ENCODE assay signal across 9 cellular contexts in the genomic region with DNA sequence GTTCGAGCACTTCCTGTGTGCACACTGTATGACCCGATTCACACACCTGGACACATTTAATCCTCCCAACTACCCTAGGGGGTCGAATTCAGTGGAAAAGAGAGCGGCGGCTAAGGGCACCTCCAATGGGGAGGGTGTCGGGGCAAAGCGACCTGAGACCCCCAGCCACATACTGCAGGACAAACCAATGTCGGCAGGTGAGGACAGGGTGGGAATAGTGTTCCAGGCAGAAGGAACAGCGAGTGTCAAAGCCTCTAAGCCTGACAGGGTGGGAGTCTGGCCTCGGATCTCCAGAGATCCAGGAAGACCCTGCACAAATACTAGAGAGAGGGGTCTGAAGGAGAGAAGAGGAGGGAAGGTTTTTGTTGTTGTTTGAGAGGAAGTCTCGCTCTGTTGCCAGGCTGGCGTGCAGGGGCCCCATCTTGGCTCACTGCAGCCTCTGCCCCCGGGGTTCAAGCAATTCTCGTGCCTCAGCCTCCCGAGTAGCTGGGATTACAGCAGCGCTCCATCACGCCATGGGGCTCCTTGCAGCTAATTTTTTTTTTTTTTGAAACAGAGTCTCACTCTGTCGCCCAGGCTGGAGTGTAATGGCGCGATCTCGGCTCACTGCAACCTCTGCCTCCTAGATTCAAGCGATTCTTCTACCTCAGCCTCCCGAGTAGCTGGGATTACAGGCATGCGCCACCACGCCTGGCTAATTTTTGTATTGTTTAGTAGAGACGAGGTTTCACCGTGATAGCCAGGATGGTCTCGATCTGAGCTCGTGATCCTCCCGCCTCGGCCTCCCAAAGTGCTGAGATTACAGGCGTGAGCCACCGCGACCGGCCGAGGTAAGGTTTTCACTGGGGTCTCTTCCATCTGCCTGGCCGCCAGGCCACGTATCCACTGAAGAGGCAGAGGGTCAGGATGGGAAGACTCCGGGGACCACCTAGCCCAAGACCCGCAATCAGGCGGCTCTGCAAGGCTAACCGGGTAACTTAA. TPM values are rescaled to one million over a fixed set of nuclear protein-coding genes. Genes with fewer than 3 reads are reported as not detected.
A peak's percentile ranks its signal among the peaks of the same experiment; 100 is the strongest.
DNase-seq lines count a peak whose midpoint lies in the region; ATAC-seq and TF ChIP-seq lines count a peak whose summit lies in the region.
"Had no signal": no experiment of that assay in that cellular context is flagged by ENCODE, and none has a peak within 500 bp of the region (broad histone marks: within the 10 kb centered on the region; RNA-seq: fewer than 3 reads in every experiment).

No MANE protein-coding gene starts in this region.

- H3K4me1 ChIP-seq in HUES64 (ENCODE audit: insufficient read depth, low read length) (no peaks in the 10 kb centered on the region), colonic mucosa (peaks cover 3% of the 10 kb centered on the region)

- no peak for DNase-seq in AG10803 (ENCODE audit: low read depth)
- DNase-seq in colonic mucosa = no peak
- no peak for DNase-seq in naive B cell
- no peak for DNase-seq in NCI-H82 treated with DMSO at 0.1 percent for 48 hours (lab: John Stamatoyannopoulos, UW; ENCODE audit: unreplicated experiment)
- no peak for DNase-seq in effector CD8-positive, alpha-beta T cell (lab: John Stamatoyannopoulos, UW)
- no peak for DNase-seq in NCI-H2171 (lab: John Stamatoyannopoulos, UW)

- no peaks in the 10 kb centered on the region for H3K27me3 Mint-ChIP-seq in naive B cell

- no peaks in the 10 kb centered on the region for H3K9me3 Mint-ChIP-seq in naive B cell

- H3K36me3 ChIP-seq in HUES64 (ENCODE audit: insufficient read depth, low read length) (peaks cover 7% of the 10 kb centered on the region), colonic mucosa (no peaks in the 10 kb centered on the region)

- ATAC-seq in naive B cell (ENCODE audit: low read depth in 2 of 2) = no peak
- no peak for ATAC-seq in HG02798 (IDR thresholded peaks at IDR 0.05; ENCODE audit: poor library complexity, unreplicated experiment)

- intact Hi-C loops in colonic mucosa (cut with DNase I) = loop anchor here (5.0 kb wide), 1 partner anchor 34 kb away; the partner anchor contains the start of genes BUD31 and PDAP1

- peak overlapping the region in 5 of 6 donors; percentile 51 to 87 (median 79) for H3K27ac Mint-ChIP-seq in naive B cell

- H3K27ac ChIP-seq in HUES64 (ENCODE audit: low read depth, low read length) (no peak overlapping the region), colonic mucosa (peak overlapping the region; percentile 92)
- H3K27ac ChIP-seq: SK-N-MC had no signal

- H3K9me3 ChIP-seq in HUES64 (ENCODE audit: insufficient read depth, low read depth, low read length) = no peaks in the 10 kb centered on the region
- H3K9me3 ChIP-seq in colonic mucosa = no peaks in the 10 kb centered on the region

- no peak for TF ChIP-seq CTCF in AG10803 (conservative IDR thresholded peaks at IDR 0.05; ENCODE audit: low read length)
- no peak for TF ChIP-seq CTCF in colonic mucosa (IDR thresholded peaks at IDR 0.05)

- peak overlapping the region; percentile 78 to 91 (median 82) for H3K4me3 Mint-ChIP-seq in naive B cell

- 86% methylated on average over 42 of the region's 42 CpGs for WGBS in HUES64

- H3K4me3 ChIP-seq in AG10803 (ENCODE audit: low read length) (peak overlapping the region; percentile 67; the same call in 1 of the 2 replicates), HUES64 (ENCODE audit: low read length) (peak overlapping the region; percentile 91), colonic mucosa (peak overlapping the region; percentile 82)

- peaks cover 8 to 35% (median 23%) of the 10 kb centered on the region in 3 donors for H3K4me1 Mint-ChIP-seq in naive B cell

- no peaks in the 10 kb centered on the region for H3K27me3 ChIP-seq in HUES64 (ENCODE audit: insufficient read depth, low read length)
- H3K27me3 ChIP-seq in colonic mucosa = no peaks in the 10 kb centered on the region

- H3K36me3 Mint-ChIP-seq in naive B cell = no peaks in the 10 kb centered on the region

- H3K9ac ChIP-seq in HUES64 (ENCODE audit: low read depth, low read length) (peak overlapping the region; percentile 85; the same call in 1 of the 2 replicates), colonic mucosa (ENCODE audit: low read depth in 2 of 2, low read length in 2 of 2) (peak overlapping the region; percentile 76 to 77)

RNA-seq across cellular contexts. Expression of gene ARPC1B, which starts 1.2 kb away (rescaled TPM):
- 57.8 TPM for polyA plus RNA-seq in HUES64 (2013, experiment 1 of 2)
- 75.3 TPM for polyA plus RNA-seq in HUES64 (2013, experiment 2 of 2)
- total RNA-seq in colonic mucosa = 100 to 1,000 TPM; 141 to 143 TPM
- 100 to 1,000 TPM; 434 to 595 (median 483) TPM for polyA plus RNA-seq in naive B cell (ENCODE audit: low read depth in 6 of 6)

RNA-seq across cellular contexts. Expression of gene PDAP1, which starts 35.0 kb away (rescaled TPM):
- polyA plus RNA-seq in HUES64 (2013, experiment 1 of 2) = 131 TPM
- polyA plus RNA-seq in HUES64 (2013, experiment 2 of 2) = 147 TPM
- 100 to 1,000 TPM in 1 of 2 donors, 10 to 100 TPM in 1; 79.7 to 133 TPM for total RNA-seq in colonic mucosa
- polyA plus RNA-seq in naive B cell (ENCODE audit: low read depth in 6 of 6) = 10 to 100 TPM; 23.3 to 28.5 (median 25.7) TPM

RNA-seq across cellular contexts. Expression of gene BUD31, which starts 35.4 kb away (rescaled TPM):
- 94.5 TPM for polyA plus RNA-seq in HUES64 (2013, experiment 1 of 2)
- polyA plus RNA-seq in HUES64 (2013, experiment 2 of 2) = 102 TPM
- 100 to 1,000 TPM in 1 of 2 donors, 10 to 100 TPM in 1; 82.8 to 113 TPM for total RNA-seq in colonic mucosa
- 100 to 1,000 TPM; 129 to 201 (median 182) TPM for polyA plus RNA-seq in naive B cell (ENCODE audit: low read depth in 6 of 6)

RNA-seq across cellular contexts. Expression of gene ARPC1A, which starts 47.7 kb away (rescaled TPM):
- polyA plus RNA-seq in HUES64 (2013, experiment 1 of 2) = 114 TPM
- polyA plus RNA-seq in HUES64 (2013, experiment 2 of 2) = 122 TPM
- total RNA-seq in colonic mucosa = 100 to 1,000 TPM; 173 to 231 TPM
- polyA plus RNA-seq in naive B cell (ENCODE audit: low read depth in 6 of 6) = 100 to 1,000 TPM in 2 of 6 donors, 10 to 100 TPM in 4; 49.5 to 109 (median 91.8) TPM
